ENCODE assay signal across 8 cellular contexts in genomic region chr5:115170128-115170923, GRCh38. TPM values are rescaled to one million over a fixed set of nuclear protein-coding genes. Genes with fewer than 3 reads are reported as not detected.
DNase-seq lines count a peak whose midpoint lies in the region; ATAC-seq and TF ChIP-seq lines count a peak whose summit lies in the region.

No MANE protein-coding gene starts in this region.

- TF ChIP-seq CTCF in A673 (conservative IDR thresholded peaks at IDR 0.05; ENCODE audit: low read depth, low read length) (no peak), RWPE1 (conservative IDR thresholded peaks at IDR 0.05; ENCODE audit: low read depth) (no peak)

- H3K4me3 ChIP-seq in A673 (ENCODE audit: low read depth, low read length, poor library complexity, severe bottlenecking) (peak overlapping the region; percentile 96), muscle layer of duodenum (ENCODE audit: low read depth in 1 of 2, low read length in 2 of 2) (peak overlapping the region; percentile 40 to 95)
- peak overlapping the region; percentile 67 for H3K4me3 ChIP-seq in effector memory CD4-positive, alpha-beta T cell (ENCODE audit: insufficient read depth, low read depth, low read length, poor library complexity, severe bottlenecking)

- ATAC-seq in GM18861 (IDR thresholded peaks at IDR 0.05; ENCODE audit: unreplicated experiment) (peak; percentile 34), HG03039 (IDR thresholded peaks at IDR 0.05; ENCODE audit: unreplicated experiment) (peak; percentile 47)

- no peaks in the 10 kb centered on the region for H3K36me3 ChIP-seq in A673 (ENCODE audit: insufficient read depth, low read length, poor library complexity, severe bottlenecking)
- H3K36me3 ChIP-seq in effector memory CD4-positive, alpha-beta T cell (ENCODE audit: control insufficient read depth, insufficient read depth, low read length): no peaks in the 10 kb centered on the region
- no peaks in the 10 kb centered on the region for H3K36me3 ChIP-seq in muscle layer of duodenum (ENCODE audit: control insufficient read depth in 1 of 2, insufficient read depth in 2 of 2, low read length in 2 of 2)

- H3K4me1 ChIP-seq in A673 (ENCODE audit: insufficient read depth, low read length, poor library complexity, severe bottlenecking): no peaks in the 10 kb centered on the region
- H3K4me1 ChIP-seq in effector memory CD4-positive, alpha-beta T cell (ENCODE audit: control insufficient read depth, insufficient read depth, low read length, poor library complexity, severe bottlenecking): peaks cover 21% of the 10 kb centered on the region
- peaks cover 0 to 17% of the 10 kb centered on the region in 2 donors for H3K4me1 ChIP-seq in muscle layer of duodenum (ENCODE audit: control insufficient read depth in 1 of 2, insufficient read depth in 2 of 2, low read length in 2 of 2)

- POLR2A ChIA-PET in A673 (lab: Charles Lee; ENCODE audit: low non-redundant PET) (no interaction called here), RWPE1 (lab: Yijun Ruan, JAX; ENCODE audit: low non-redundant PET) (no interaction called here)

- no peaks in the 10 kb centered on the region for H3K27me3 ChIP-seq in A673 (replicated peaks; ENCODE audit: insufficient read depth, low read depth, low read length, poor library complexity)
- H3K27me3 ChIP-seq in effector memory CD4-positive, alpha-beta T cell (replicated peaks; ENCODE audit: control insufficient read depth, insufficient read depth, low read length, poor library complexity, severe bottlenecking): peaks cover 49% of the 10 kb centered on the region
- peaks cover 7% of the 10 kb centered on the region for H3K27me3 ChIP-seq in muscle layer of duodenum (ENCODE audit: low read depth, low read length)

- no peaks in the 10 kb centered on the region for H3K9me3 ChIP-seq in A673 (ENCODE audit: low read depth, low read length, poor library complexity, severe bottlenecking)
- H3K9me3 ChIP-seq in effector memory CD4-positive, alpha-beta T cell (ENCODE audit: control insufficient read depth, low read length): no peaks in the 10 kb centered on the region
- no peaks in the 10 kb centered on the region for H3K9me3 ChIP-seq in muscle layer of duodenum (ENCODE audit: control insufficient read depth in 1 of 2, low read length in 2 of 2)

- no peak for DNase-seq in A673 (ENCODE audit: low spot score)
- DNase-seq in RWPE1 (ENCODE audit: low spot score): no peak
- DNase-seq in effector memory CD4-positive, alpha-beta T cell: no peak
- DNase-seq in CD1c-positive myeloid dendritic cell (ENCODE audit: extremely low spot score): no peak
- DNase-seq in activated gamma-delta T cell (lab: John Stamatoyannopoulos, UW): no peak

- BruUV-seq in A673 (replicated peaks; lab: Mats Ljungman, UMichigan): no TSS peak

- intact Hi-C loops in A673 (cut with micrococcal nuclease; ENCODE audit: unreplicated experiment): loop anchor here (5.0 kb wide), 1 partner anchor 73 kb away; no protein-coding TSS in a partner anchor

- H3K27ac ChIP-seq in A673 (ENCODE audit: low read depth, low read length, poor library complexity, severe bottlenecking) (peak overlapping the region; percentile 37), RWPE1 (peak overlapping the region; percentile 32; the same call in 1 of the 2 replicates), muscle layer of duodenum (ENCODE audit: low read length) (peak overlapping the region; percentile 58)
- H3K27ac ChIP-seq in effector memory CD4-positive, alpha-beta T cell (ENCODE audit: insufficient read depth, low read length, poor library complexity, severe bottlenecking): no peak overlapping the region

- CTCF ChIA-PET in A673 (lab: Charles Lee): no interaction called here
- CTCF ChIA-PET in RWPE1 (lab: Yijun Ruan, JAX): interaction anchor here (0.6 to 1.7 kb wide), 3 partner anchors 12 to 47 kb away, joined by 3 to 4 read pairs (median 4); no protein-coding TSS in a partner anchor

RNA-seq across cellular contexts. Expression of gene TRIM36, which starts 0.6 kb away (rescaled TPM):
- total RNA-seq in A673 (2021): 16.8 and 17.5 TPM in 2 replicates
